ENCODE assay signal across 1 cellular context in the genomic region with DNA sequence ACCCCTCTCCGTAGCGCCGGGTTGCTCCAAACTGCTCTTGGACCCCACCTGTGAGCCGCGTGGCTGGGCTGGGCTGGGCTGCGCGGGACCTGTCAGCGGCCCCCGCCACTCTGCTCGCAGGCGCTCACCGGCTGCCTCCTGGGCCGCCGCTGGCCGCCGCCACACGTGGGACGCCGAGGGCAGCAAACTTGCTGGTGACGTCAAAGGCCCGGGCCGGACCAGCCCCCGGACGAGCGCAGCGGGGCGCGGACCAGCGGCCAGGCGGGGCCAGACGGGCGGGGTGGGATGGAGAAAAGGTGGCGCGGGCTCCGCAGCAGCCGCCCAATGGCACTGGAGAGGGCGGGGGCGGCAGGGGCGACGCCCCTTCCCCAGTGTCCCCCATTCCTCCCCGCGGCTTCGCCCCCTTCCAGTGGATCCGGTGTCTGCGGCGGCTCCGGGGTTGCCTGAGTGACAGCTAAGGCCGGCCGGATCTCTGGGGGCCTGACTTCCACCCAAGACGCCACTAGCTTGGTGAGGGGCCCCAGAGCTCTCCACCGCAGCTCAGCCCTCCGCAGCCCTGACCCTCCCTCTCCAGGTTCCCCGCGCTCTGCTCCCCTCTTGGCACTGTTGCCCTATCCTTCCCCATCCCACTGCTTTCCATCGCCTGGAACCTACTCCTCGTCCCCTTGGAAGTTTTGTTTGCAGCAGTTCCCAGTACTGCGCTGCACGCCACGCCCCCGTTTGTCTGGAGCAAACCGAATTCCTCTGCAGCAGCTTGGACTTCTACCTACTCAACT.
TF ChIP-seq lines count a peak whose summit lies in the region.

Gene HS3ST3A1 (minus strand): TSS at position 154 of the 776 bp plus-strand sequence. CDS start 800 bp downstream, outside the sequence.

TF ChIP-seq in IMR-90, 13 proteins besides CTCF, POLR2A, EP300 and RAD21 (continued from another document):
- peak; percentile 92; the same call in 1 of the 2 replicates for TF ChIP-seq MXI1 (IDR thresholded peaks at IDR 0.05; ENCODE audit: borderline replicate concordance, low read depth, low read length)
- TF ChIP-seq CEBPB (IDR thresholded peaks at IDR 0.05; ENCODE audit: low read depth, low read length), result no peak
- no peak for TF ChIP-seq RFX5 (IDR thresholded peaks at IDR 0.05; ENCODE audit: low read depth, low read length)
- TF ChIP-seq, protein P1, sequence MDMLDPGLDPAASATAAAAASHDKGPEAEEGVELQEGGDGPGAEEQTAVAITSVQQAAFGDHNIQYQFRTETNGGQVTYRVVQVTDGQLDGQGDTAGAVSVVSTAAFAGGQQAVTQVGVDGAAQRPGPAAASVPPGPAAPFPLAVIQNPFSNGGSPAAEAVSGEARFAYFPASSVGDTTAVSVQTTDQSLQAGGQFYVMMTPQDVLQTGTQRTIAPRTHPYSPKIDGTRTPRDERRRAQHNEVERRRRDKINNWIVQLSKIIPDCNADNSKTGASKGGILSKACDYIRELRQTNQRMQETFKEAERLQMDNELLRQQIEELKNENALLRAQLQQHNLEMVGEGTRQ (IDR thresholded peaks at IDR 0.05; ENCODE audit: low read depth, low read length), result peak; percentile 71
- TF ChIP-seq FOS (IDR thresholded peaks at IDR 0.05; ENCODE audit: low read depth, low read length), result no peak
- 0 out of 2 replicates have a peak, but pooled peaks have one; percentile 14 for TF ChIP-seq SMC3 (IDR thresholded peaks at IDR 0.05; ENCODE audit: low read depth, low read length)
TF ChIP-seq in IMR-90: peak in this region for 6.
